Comparison of ENCODE assay signal across 18 cellular contexts in the genomic region with DNA sequence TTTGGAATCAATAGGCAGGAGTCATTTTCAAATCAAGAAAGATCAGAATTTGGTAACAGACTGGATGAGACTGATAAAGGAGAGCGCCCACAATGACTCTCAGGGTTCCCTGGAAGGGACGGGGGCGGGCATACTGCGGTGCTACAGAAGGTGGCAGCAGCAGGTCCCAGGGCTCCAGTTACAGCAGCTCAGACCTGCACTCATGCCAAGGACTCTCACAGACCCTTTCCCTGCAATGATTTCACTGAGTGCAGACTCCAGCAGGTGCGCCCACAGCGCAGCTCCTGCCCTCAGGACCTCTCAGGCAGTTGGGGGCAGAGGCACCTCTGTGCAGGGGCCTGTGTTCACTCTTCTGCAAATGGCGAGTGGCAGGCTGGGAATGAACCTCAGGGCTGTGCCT.
A peak's percentile ranks its signal among the peaks of the same experiment; 100 is the strongest.
DNase-seq lines count a peak whose midpoint lies in the region; ATAC-seq and TF ChIP-seq lines count a peak whose summit lies in the region.
"Had no signal": no experiment of that assay in that cellular context is flagged by ENCODE, and none has a peak within 500 bp of the region (broad histone marks: within the 10 kb centered on the region; RNA-seq: fewer than 3 reads in every experiment).

No MANE protein-coding gene starts in this region.

- no peaks in the 10 kb centered on the region for H3K36me3 ChIP-seq in HCT116 (ENCODE audit: control insufficient read depth in 1 of 2, insufficient read depth in 2 of 2, low read length in 2 of 2)
- H3K36me3 ChIP-seq: uterus had no signal

- RAD21 ChIA-PET in HCT116 (lab: Charles Lee; ENCODE audit: low non-redundant PET in 1 of 2, low total read pairs in 2 of 2, uncharacterized antibody in 2 of 2, unreplicated experiment in 2 of 2): no interaction called here

- no peak for TF ChIP-seq CTCF in HCT116 (IDR thresholded peaks at IDR 0.05 in 2 of 3, conservative IDR thresholded peaks at IDR 0.05 in 1 of 3; ENCODE audit: borderline replicate concordance in 1 of 3, insufficient read depth in 1 of 3, low read depth in 2 of 3, low read length in 2 of 3)

- no peaks in the 10 kb centered on the region for H3K4me1 ChIP-seq in HCT116 (ENCODE audit: control insufficient read depth in 1 of 2, insufficient read depth in 2 of 2, low read length in 2 of 2)
- H3K4me1 ChIP-seq: uterus had no signal

- H3K79me2 ChIP-seq in HCT116 (ENCODE audit: insufficient read depth, low read length): no peaks in the 10 kb centered on the region

- H4K20me1 ChIP-seq in HCT116 (ENCODE audit: insufficient read depth): no peaks in the 10 kb centered on the region

- DNase-seq in NCI-H1417 (lab: John Stamatoyannopoulos, UW) (peak; percentile 4 to 62 (median 58)), NCI-H1417 treated with DMSO at 0.1 percent for 48 hours (lab: John Stamatoyannopoulos, UW) (no peak), HCT116 (ENCODE audit: low read depth, low spot score) (no peak), NCI-H69 (lab: John Stamatoyannopoulos, UW) (peak; percentile 82), mesenteric fat pad (ENCODE audit: low spot score) (peak; percentile 71), globus pallidus (ENCODE audit: low spot score) (no peak), D341Med (ENCODE audit: low spot score) (no peak)
- DNase-seq: 8988T; activated naive CD8-positive, alpha-beta T cell treated with anti-CD3 and anti-CD28 coated beads, Interleukin-2, amount 50 U/mL, for 24 hours; CD4-positive, alpha-beta memory T cell; central memory CD4-positive, alpha-beta T cell; foreskin melanocyte; NCI-H1930; uterus had no signal

- no peak overlapping the region for H2AFZ ChIP-seq in HCT116 (ENCODE audit: low read depth, low read length, poor library complexity, severe bottlenecking)

- ATAC-seq in HCT116 (peak; percentile 54; the same call in 1 of the 2 replicates), HG03097 (IDR thresholded peaks at IDR 0.05; ENCODE audit: low FRiP score, unreplicated experiment) (no peak)
- ATAC-seq: activated naive CD8-positive, alpha-beta T cell treated with anti-CD3 and anti-CD28 coated beads, Interleukin-2, amount 50 U/mL, for 24 hours; stimulated activated memory B cell treated with anti-CD40 and anti-IgM and Interleukin-4, amounts not matched to agents 10 μg/mL and 1 μg/mL and 100 μg/mL, for 72 hours had no signal

- H3K27ac ChIP-seq in HCT116 (ENCODE audit: low read depth, low read length): no peak overlapping the region
- H3K27ac ChIP-seq: neutrophil, SK-N-MC, uterus had no signal

- no peaks in the 10 kb centered on the region for H3K27me3 ChIP-seq in HCT116 (ENCODE audit: insufficient read depth, low read length)
- H3K27me3 ChIP-seq: neutrophil, uterus had no signal

- H3K9me3 ChIP-seq in HCT116 (ENCODE audit: control insufficient read depth in 1 of 2, insufficient read depth in 1 of 2, low read depth in 1 of 2, low read length in 2 of 2): no peaks in the 10 kb centered on the region
- H3K9me3 ChIP-seq: neutrophil, uterus had no signal

- intact Hi-C loops in HCT116 (cut with micrococcal nuclease): loop anchor here (2.0 kb wide), 1 partner anchor 316 kb away; no protein-coding TSS in a partner anchor

- no peak overlapping the region for H3K9ac ChIP-seq in HCT116 (ENCODE audit: low read length)

- no peak overlapping the region for H3K4me3 ChIP-seq in HCT116 (replicated peaks in 1 of 2; ENCODE audit: low read depth in 1 of 2, low read length in 2 of 2)
- H3K4me3 ChIP-seq: SK-N-MC, uterus had no signal

- no peak for TF ChIP-seq POLR2A in HCT116 (IDR thresholded peaks at IDR 0.05; ENCODE audit: borderline replicate concordance, extremely low read depth, insufficient read depth, insufficient read length)

- no peaks in the 10 kb centered on the region for H3K9me2 ChIP-seq in HCT116 (ENCODE audit: insufficient read depth)

- CTCF ChIA-PET in HCT116 (lab: Charles Lee): no interaction called here

- no TSS peak for BruUV-seq in HCT116 (replicated peaks; lab: Mats Ljungman, UMichigan)

- peak; percentile 9; the same call in 1 of the 2 replicates for TF ChIP-seq RAD21 in HCT116 (IDR thresholded peaks at IDR 0.05; ENCODE audit: low read depth)

- POLR2A ChIA-PET in HCT116 (lab: Charles Lee): no interaction called here

- no peak overlapping the region for H3K4me2 ChIP-seq in HCT116 (ENCODE audit: low read length)

TF ChIP-seq in HCT116, 20 proteins besides CTCF, POLR2A, EP300 and RAD21:
- TF ChIP-seq SIN3A (IDR thresholded peaks at IDR 0.05; ENCODE audit: low read depth) (no peak), EZH2 (IDR thresholded peaks at IDR 0.05) (no peak), POLR2AphosphoS5 (IDR thresholded peaks at IDR 0.05; ENCODE audit: low read depth, low read length) (no peak), YY1 (IDR thresholded peaks at IDR 0.05; ENCODE audit: extremely low read depth, insufficient replicate concordance, low read depth, low read length) (no peak), TCF7L2 (IDR thresholded peaks at IDR 0.05; ENCODE audit: borderline replicate concordance, extremely low read depth, insufficient read depth, insufficient read length) (no peak), MAX (IDR thresholded peaks at IDR 0.05) (no peak), EGR1 (IDR thresholded peaks at IDR 0.05; ENCODE audit: low read depth) (no peak), SRF (IDR thresholded peaks at IDR 0.05; ENCODE audit: low read depth) (no peak), ZFX (IDR thresholded peaks at IDR 0.05) (no peak), ZNF274 (IDR thresholded peaks at IDR 0.05; ENCODE audit: low read depth, low read length) (no peak), REST (IDR thresholded peaks at IDR 0.05; ENCODE audit: low read depth) (no peak), SP1 (IDR thresholded peaks at IDR 0.05; ENCODE audit: low read depth) (no peak), JUND (IDR thresholded peaks at IDR 0.05) (no peak)
- TF ChIP-seq, protein P1, sequence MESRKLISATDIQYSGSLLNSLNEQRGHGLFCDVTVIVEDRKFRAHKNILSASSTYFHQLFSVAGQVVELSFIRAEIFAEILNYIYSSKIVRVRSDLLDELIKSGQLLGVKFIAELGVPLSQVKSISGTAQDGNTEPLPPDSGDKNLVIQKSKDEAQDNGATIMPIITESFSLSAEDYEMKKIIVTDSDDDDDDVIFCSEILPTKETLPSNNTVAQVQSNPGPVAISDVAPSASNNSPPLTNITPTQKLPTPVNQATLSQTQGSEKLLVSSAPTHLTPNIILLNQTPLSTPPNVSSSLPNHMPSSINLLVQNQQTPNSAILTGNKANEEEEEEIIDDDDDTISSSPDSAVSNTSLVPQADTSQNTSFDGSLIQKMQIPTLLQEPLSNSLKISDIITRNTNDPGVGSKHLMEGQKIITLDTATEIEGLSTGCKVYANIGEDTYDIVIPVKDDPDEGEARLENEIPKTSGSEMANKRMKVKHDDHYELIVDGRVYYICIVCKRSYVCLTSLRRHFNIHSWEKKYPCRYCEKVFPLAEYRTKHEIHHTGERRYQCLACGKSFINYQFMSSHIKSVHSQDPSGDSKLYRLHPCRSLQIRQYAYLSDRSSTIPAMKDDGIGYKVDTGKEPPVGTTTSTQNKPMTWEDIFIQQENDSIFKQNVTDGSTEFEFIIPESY (IDR thresholded peaks at IDR 0.05; ENCODE audit: extremely low read depth, insufficient replicate concordance, low read length): no peak

Comparison
In these comparisons a context has a peak if more than half of its experiments do, and no peak if none do; other contexts are left out.
1. DNase-seq: peak in NCI-H1417 (3 of 3), NCI-H69 (single experiment) and mesenteric fat pad (single experiment); none in NCI-H1417 treated with DMSO at 0.1 percent for 48 hours (single experiment), HCT116 (single experiment), globus pallidus (single experiment) and D341Med (single experiment).